ENCODE assay signal across 1 cellular context in genomic region chr1:52045666-52046195, GRCh38. TPM values are rescaled to one million over a fixed set of nuclear protein-coding genes. Genes with fewer than 3 reads are reported as not detected.
"Had no signal": no experiment of that assay in that cellular context is flagged by ENCODE, and none has a peak within 500 bp of the region (broad histone marks: within the 10 kb centered on the region; RNA-seq: fewer than 3 reads in every experiment).

No MANE protein-coding gene starts in this region.

RNA-seq across cellular contexts. Expression of gene RAB3B, which starts 55.2 kb away (rescaled TPM):
- total RNA-seq: ascending aorta had no signal
